Comparison of ENCODE assay signal across 1 cellular context in the genomic region with DNA sequence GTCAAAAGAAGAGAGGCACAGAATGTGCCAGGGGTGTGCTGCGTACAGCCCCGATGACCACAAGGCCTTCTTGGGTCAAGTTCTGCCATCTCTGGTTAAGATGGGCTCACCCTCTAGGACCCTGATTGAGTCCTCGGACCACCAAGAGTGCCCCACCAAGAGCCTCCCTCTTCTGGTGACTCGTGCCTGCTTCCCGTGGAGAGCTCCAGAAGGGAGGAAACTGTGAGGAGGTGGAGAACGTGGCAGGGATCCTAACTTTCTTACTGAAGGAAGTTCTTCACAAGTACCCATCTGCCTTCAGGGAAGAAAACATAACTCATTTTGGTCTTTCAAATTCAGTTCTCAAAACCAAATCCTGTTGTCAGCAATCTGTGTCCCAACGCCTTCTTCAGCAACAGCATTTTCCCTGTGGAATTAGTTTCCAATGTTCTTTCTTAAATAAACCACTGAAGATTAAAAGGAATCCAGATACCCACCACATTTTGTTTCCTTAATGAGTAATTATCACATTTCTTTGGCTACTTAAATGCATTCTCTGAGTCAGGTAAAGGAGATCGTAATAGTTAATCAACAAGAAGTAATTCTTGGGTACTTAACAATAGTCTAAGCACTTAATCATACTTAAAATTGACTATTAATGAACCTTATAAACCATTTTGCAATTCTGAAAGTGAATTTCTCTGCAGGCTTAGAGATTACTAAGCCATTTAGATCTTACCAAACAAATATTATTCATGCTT.
TF ChIP-seq lines count a peak whose summit lies in the region.

No MANE protein-coding gene starts in this region.

TF ChIP-seq in GM23338, 12 proteins besides CTCF, POLR2A, EP300 and RAD21 (continued from another document):
- TF ChIP-seq, protein P1, sequence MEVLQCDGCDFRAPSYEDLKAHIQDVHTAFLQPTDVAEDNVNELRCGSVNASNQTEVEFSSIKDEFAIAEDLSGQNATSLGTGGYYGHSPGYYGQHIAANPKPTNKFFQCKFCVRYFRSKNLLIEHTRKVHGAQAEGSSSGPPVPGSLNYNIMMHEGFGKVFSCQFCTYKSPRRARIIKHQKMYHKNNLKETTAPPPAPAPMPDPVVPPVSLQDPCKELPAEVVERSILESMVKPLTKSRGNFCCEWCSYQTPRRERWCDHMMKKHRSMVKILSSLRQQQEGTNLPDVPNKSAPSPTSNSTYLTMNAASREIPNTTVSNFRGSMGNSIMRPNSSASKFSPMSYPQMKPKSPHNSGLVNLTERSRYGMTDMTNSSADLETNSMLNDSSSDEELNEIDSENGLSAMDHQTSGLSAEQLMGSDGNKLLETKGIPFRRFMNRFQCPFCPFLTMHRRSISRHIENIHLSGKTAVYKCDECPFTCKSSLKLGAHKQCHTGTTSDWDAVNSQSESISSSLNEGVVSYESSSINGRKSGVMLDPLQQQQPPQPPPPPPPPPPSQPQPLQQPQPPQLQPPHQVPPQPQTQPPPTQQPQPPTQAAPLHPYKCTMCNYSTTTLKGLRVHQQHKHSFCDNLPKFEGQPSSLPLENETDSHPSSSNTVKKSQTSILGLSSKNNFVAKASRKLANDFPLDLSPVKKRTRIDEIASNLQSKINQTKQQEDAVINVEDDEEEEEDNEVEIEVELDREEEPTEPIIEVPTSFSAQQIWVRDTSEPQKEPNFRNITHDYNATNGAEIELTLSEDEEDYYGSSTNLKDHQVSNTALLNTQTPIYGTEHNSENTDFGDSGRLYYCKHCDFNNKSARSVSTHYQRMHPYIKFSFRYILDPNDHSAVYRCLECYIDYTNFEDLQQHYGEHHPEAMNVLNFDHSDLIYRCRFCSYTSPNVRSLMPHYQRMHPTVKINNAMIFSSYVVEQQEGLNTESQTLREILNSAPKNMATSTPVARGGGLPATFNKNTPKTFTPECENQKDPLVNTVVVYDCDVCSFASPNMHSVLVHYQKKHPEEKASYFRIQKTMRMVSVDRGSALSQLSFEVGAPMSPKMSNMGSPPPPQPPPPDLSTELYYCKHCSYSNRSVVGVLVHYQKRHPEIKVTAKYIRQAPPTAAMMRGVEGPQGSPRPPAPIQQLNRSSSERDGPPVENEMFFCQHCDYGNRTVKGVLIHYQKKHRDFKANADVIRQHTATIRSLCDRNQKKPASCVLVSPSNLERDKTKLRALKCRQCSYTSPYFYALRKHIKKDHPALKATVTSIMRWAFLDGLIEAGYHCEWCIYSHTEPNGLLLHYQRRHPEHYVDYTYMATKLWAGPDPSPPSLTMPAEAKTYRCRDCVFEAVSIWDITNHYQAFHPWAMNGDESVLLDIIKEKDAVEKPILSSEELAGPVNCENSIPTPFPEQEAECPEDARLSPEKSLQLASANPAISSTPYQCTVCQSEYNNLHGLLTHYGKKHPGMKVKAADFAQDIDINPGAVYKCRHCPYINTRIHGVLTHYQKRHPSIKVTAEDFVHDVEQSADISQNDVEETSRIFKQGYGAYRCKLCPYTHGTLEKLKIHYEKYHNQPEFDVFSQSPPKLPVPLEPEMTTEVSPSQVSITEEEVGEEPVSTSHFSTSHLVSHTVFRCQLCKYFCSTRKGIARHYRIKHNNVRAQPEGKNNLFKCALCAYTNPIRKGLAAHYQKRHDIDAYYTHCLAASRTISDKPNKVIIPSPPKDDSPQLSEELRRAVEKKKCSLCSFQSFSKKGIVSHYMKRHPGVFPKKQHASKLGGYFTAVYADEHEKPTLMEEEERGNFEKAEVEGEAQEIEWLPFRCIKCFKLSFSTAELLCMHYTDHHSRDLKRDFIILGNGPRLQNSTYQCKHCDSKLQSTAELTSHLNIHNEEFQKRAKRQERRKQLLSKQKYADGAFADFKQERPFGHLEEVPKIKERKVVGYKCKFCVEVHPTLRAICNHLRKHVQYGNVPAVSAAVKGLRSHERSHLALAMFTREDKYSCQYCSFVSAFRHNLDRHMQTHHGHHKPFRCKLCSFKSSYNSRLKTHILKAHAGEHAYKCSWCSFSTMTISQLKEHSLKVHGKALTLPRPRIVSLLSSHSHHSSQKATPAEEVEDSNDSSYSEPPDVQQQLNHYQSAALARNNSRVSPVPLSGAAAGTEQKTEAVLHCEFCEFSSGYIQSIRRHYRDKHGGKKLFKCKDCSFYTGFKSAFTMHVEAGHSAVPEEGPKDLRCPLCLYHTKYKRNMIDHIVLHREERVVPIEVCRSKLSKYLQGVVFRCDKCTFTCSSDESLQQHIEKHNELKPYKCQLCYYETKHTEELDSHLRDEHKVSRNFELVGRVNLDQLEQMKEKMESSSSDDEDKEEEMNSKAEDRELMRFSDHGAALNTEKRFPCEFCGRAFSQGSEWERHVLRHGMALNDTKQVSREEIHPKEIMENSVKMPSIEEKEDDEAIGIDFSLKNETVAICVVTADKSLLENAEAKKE (CRISPR knock-in tag; IDR thresholded peaks at IDR 0.05) = no peak
- TF ChIP-seq, protein P2, sequence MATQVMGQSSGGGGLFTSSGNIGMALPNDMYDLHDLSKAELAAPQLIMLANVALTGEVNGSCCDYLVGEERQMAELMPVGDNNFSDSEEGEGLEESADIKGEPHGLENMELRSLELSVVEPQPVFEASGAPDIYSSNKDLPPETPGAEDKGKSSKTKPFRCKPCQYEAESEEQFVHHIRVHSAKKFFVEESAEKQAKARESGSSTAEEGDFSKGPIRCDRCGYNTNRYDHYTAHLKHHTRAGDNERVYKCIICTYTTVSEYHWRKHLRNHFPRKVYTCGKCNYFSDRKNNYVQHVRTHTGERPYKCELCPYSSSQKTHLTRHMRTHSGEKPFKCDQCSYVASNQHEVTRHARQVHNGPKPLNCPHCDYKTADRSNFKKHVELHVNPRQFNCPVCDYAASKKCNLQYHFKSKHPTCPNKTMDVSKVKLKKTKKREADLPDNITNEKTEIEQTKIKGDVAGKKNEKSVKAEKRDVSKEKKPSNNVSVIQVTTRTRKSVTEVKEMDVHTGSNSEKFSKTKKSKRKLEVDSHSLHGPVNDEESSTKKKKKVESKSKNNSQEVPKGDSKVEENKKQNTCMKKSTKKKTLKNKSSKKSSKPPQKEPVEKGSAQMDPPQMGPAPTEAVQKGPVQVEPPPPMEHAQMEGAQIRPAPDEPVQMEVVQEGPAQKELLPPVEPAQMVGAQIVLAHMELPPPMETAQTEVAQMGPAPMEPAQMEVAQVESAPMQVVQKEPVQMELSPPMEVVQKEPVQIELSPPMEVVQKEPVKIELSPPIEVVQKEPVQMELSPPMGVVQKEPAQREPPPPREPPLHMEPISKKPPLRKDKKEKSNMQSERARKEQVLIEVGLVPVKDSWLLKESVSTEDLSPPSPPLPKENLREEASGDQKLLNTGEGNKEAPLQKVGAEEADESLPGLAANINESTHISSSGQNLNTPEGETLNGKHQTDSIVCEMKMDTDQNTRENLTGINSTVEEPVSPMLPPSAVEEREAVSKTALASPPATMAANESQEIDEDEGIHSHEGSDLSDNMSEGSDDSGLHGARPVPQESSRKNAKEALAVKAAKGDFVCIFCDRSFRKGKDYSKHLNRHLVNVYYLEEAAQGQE (IDR thresholded peaks at IDR 0.05; ENCODE audit: unreplicated experiment) = no peak
- TF ChIP-seq POLR2AphosphoS5 (IDR thresholded peaks at IDR 0.05; ENCODE audit: low read depth) (no peak), EZH2phosphoT487 (IDR thresholded peaks at IDR 0.05; ENCODE audit: unreplicated experiment) (no peak)
